Comparison of ENCODE assay signal across 33 cellular contexts in the genomic region with DNA sequence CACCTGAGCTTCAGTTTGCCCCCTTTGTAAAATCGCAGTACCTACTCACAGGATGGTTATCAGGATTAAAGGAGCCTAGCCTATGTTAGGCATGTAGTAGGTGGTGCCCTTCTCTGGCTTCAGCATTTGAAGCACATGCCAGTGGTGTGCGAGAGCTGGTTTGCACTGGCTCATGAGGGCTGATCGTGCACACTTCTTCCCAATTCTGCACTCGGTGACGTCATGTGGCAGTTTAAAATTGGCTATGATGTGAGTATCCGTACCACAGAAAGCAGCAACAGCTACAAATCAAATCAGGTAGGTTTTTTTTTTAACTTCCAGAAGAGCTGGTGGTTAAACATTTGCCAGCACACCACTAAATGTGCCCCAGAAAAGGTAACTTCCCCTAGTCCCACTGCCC.
"Had no signal": no experiment of that assay in that cellular context is flagged by ENCODE, and none has a peak within 500 bp of the region (broad histone marks: within the 10 kb centered on the region; RNA-seq: fewer than 3 reads in every experiment).

No MANE protein-coding gene starts in this region.

- H3K36me3 ChIP-seq: gastrocnemius medialis had no signal

- DNase-seq: activated B cell treated with CpG ODN at 0.5 μM for 24 hours; activated CD4-positive, alpha-beta T cell treated with anti-CD3 and anti-CD28 coated beads for 48 hours; activated CD4-positive, alpha-beta T cell treated with anti-CD3 and anti-CD28 coated beads, Interleukin-2, amount 50 U/mL, for 1 hour; activated CD4-positive, alpha-beta T cell treated with anti-CD3 and anti-CD28 coated beads, Interleukin-2, amount 50 U/mL, for 48 hours; activated CD8-positive, alpha-beta memory T cell treated with anti-CD3 and anti-CD28 coated beads for 24 hours; activated CD8-positive, alpha-beta T cell treated with anti-CD3 and anti-CD28 coated beads for 36 hours; activated effector memory CD4-positive, alpha-beta T cell treated with Interleukin-2 at 50 U/mL for 16 hours; activated gamma-delta T cell treated with Interleukin-2 at 50 U/mL for 16 hours; activated naive CD4-positive, alpha-beta T cell treated with anti-CD3 and anti-CD28 coated beads, Interleukin-2, amount 50 U/mL, for 16 hours; activated naive CD4-positive, alpha-beta T cell treated with Interleukin-2 at 50 U/mL for 16 hours; activated T-cell treated with anti-CD3 and anti-CD28 coated beads, Interleukin-2, amount 50 U/mL, for 4 hours; amniotic stem cell; anterior cingulate cortex; central memory CD4-positive, alpha-beta T cell; dorsolateral prefrontal cortex; effector memory CD8-positive, alpha-beta T cell; erythroblast; foreskin keratinocyte; gastrocnemius medialis; glutamatergic neuron; heart left ventricle; T-helper 1 cell; T-helper 17 cell; T1000; WERI-Rb-1 had no signal

- H3K27me3 ChIP-seq: dorsolateral prefrontal cortex, esophagus muscularis mucosa, gastrocnemius medialis, heart left ventricle had no signal

- H3K4me3 ChIP-seq: coronary artery, dorsolateral prefrontal cortex, esophagus muscularis mucosa, gastrocnemius medialis, heart left ventricle had no signal

- H3K4me3 Mint-ChIP-seq: activated B cell treated with CpG ODN at 0.5 μM for 24 hours; activated CD8-positive, alpha-beta T cell treated with anti-CD3 and anti-CD28 coated beads for 36 hours; activated naive CD8-positive, alpha-beta T cell; activated T-cell treated with anti-CD3 and anti-CD28 coated beads, Interleukin-2, amount 50 U/mL, for 4 hours; activated T-helper 17 cell treated with anti-CD3 and anti-CD28 coated beads, Interleukin-2, amount 50 U/mL, for 72 hours; dendritic cell treated with granulocyte-macrophage colony-stimulating factor and Interleukin-4, amounts not matched to agents 40 ng/mL and 50 ng/mL, for 4 days; effector memory CD8-positive, alpha-beta T cell; T-helper 17 cell; T-helper 2 cell treated with Interferon-gamma antibody and Interleukin-4, amounts not matched to agents 5 μg/mL and 100 μg/mL, for 36 hours had no signal

- H3K27ac ChIP-seq: coronary artery, dorsolateral prefrontal cortex, esophagus muscularis mucosa, foreskin keratinocyte, gastrocnemius medialis, heart left ventricle, WERI-Rb-1 had no signal

- H3K27ac Mint-ChIP-seq: activated B cell treated with CpG ODN at 0.5 μM for 24 hours; activated CD8-positive, alpha-beta T cell treated with anti-CD3 and anti-CD28 coated beads for 36 hours; activated naive CD8-positive, alpha-beta T cell; activated T-helper 17 cell treated with anti-CD3 and anti-CD28 coated beads, Interleukin-2, amount 50 U/mL, for 72 hours; dendritic cell treated with granulocyte-macrophage colony-stimulating factor and Interleukin-4, amounts not matched to agents 40 ng/mL and 50 ng/mL, for 4 days; effector memory CD8-positive, alpha-beta T cell; T-helper 17 cell; T-helper 2 cell treated with Interferon-gamma antibody and Interleukin-4, amounts not matched to agents 5 μg/mL and 100 μg/mL, for 36 hours had no signal

- H3K4me1 ChIP-seq: foreskin keratinocyte had no signal

- H3K36me3 Mint-ChIP-seq: activated naive CD8-positive, alpha-beta T cell had no signal

- H3K9me3 Mint-ChIP-seq: activated B cell treated with CpG ODN at 0.5 μM for 24 hours; activated CD8-positive, alpha-beta T cell treated with anti-CD3 and anti-CD28 coated beads for 36 hours; activated T-cell treated with anti-CD3 and anti-CD28 coated beads, Interleukin-2, amount 50 U/mL, for 4 hours; activated T-helper 17 cell treated with anti-CD3 and anti-CD28 coated beads, Interleukin-2, amount 50 U/mL, for 72 hours; dendritic cell treated with granulocyte-macrophage colony-stimulating factor and Interleukin-4, amounts not matched to agents 40 ng/mL and 50 ng/mL, for 4 days; effector memory CD8-positive, alpha-beta T cell; T-helper 2 cell treated with Interferon-gamma antibody and Interleukin-4, amounts not matched to agents 5 μg/mL and 100 μg/mL, for 36 hours had no signal

- H3K4me1 Mint-ChIP-seq: activated T-helper 17 cell treated with anti-CD3 and anti-CD28 coated beads, Interleukin-2, amount 50 U/mL, for 72 hours had no signal

- ATAC-seq: activated CD4-positive, CD25-positive, alpha-beta regulatory T cell treated with anti-CD3 and anti-CD28 coated beads, Interleukin-2, amount 50 U/mL, for 24 hours; activated CD8-positive, alpha-beta T cell treated with anti-CD3 and anti-CD28 coated beads for 36 hours; activated T-cell treated with anti-CD3 and anti-CD28 coated beads, Interleukin-2, amount 50 U/mL, for 4 hours; activated T-helper 17 cell treated with anti-CD3 and anti-CD28 coated beads, Interleukin-2, amount 50 U/mL, for 72 hours; effector memory CD8-positive, alpha-beta T cell; foreskin keratinocyte; gastrocnemius medialis; heart left ventricle; T-helper 17 cell had no signal

- FAIRE-seq: astrocyte had no signal

- H3K9me3 ChIP-seq: esophagus muscularis mucosa, gastrocnemius medialis, heart left ventricle had no signal
